In genomic region chr1:216350186-216350585, GRCh38 we compare ENCODE assay signal across 29 cellular contexts.
"Had no signal": no experiment of that assay in that cellular context is flagged by ENCODE, and none has a peak within 500 bp of the region (broad histone marks: within the 10 kb centered on the region; RNA-seq: fewer than 3 reads in every experiment).

No MANE protein-coding gene starts in this region.

- H3K4me1 Mint-ChIP-seq: stimulated activated effector memory CD8-positive, alpha-beta T cell treated with anti-CD3 and anti-CD28 coated beads, Interleukin-12 subunit alpha, Interleukin-12 subunit beta, amount 100 ng/mL, for 72 hours; stimulated activated memory B cell treated with anti-CD40 and anti-IgM and Interleukin-4, amounts not matched to agents 10 μg/mL and 1 μg/mL and 100 μg/mL, for 72 hours; stimulated activated naive B cell treated with anti-CD40 and anti-IgM and Interleukin-4, amounts not matched to agents 10 μg/mL and 1 μg/mL and 100 μg/mL, for 72 hours; stimulated activated naive CD8-positive, alpha-beta T cell treated with anti-CD3 and anti-CD28 coated beads, Interleukin-15, amount 100 ng/mL, for 72 hours had no signal

- H3K9me3 Mint-ChIP-seq: stimulated activated effector memory CD8-positive, alpha-beta T cell treated with anti-CD3 and anti-CD28 coated beads, Interleukin-12 subunit alpha, Interleukin-12 subunit beta, amount 100 ng/mL, for 72 hours; stimulated activated memory B cell treated with anti-CD40 and anti-IgM and Interleukin-4, amounts not matched to agents 10 μg/mL and 1 μg/mL and 100 μg/mL, for 72 hours; stimulated activated naive B cell treated with anti-CD40 and anti-IgM and Interleukin-4, amounts not matched to agents 10 μg/mL and 1 μg/mL and 100 μg/mL, for 72 hours; type B pancreatic cell had no signal

- H3K4me3 Mint-ChIP-seq: stimulated activated effector memory CD8-positive, alpha-beta T cell treated with anti-CD3 and anti-CD28 coated beads, Interleukin-12 subunit alpha, Interleukin-12 subunit beta, amount 100 ng/mL, for 72 hours; stimulated activated memory B cell treated with anti-CD40 and anti-IgM and Interleukin-4, amounts not matched to agents 10 μg/mL and 1 μg/mL and 100 μg/mL, for 72 hours; stimulated activated naive B cell treated with anti-CD40 and anti-IgM and Interleukin-4, amounts not matched to agents 10 μg/mL and 1 μg/mL and 100 μg/mL, for 72 hours; stimulated activated naive CD8-positive, alpha-beta T cell treated with anti-CD3 and anti-CD28 coated beads, Interleukin-15, amount 100 ng/mL, for 72 hours; stimulated activated naive CD8-positive, alpha-beta T cell treated with anti-CD3 and anti-CD28 coated beads, Interleukin-15, Interleukin-2, amounts not matched to agents 100 ng/mL and 50 ng/mL, for 24 hours; type B pancreatic cell had no signal

- H3K9me3 ChIP-seq: stomach, suprapubic skin, testis, thoracic aorta, thyroid gland, tibial artery, transverse colon, upper lobe of left lung, upper lobe of right lung, uterus, vagina had no signal

- H3K27ac Mint-ChIP-seq: stimulated activated effector memory CD8-positive, alpha-beta T cell treated with anti-CD3 and anti-CD28 coated beads, Interleukin-12 subunit alpha, Interleukin-12 subunit beta, amount 100 ng/mL, for 72 hours; stimulated activated memory B cell treated with anti-CD40 and anti-IgM and Interleukin-4, amounts not matched to agents 10 μg/mL and 1 μg/mL and 100 μg/mL, for 72 hours; stimulated activated naive B cell treated with anti-CD40 and anti-IgM and Interleukin-4, amounts not matched to agents 10 μg/mL and 1 μg/mL and 100 μg/mL, for 72 hours; stimulated activated naive CD8-positive, alpha-beta T cell treated with anti-CD3 and anti-CD28 coated beads, Interleukin-15, amount 100 ng/mL, for 72 hours; stimulated activated naive CD8-positive, alpha-beta T cell treated with anti-CD3 and anti-CD28 coated beads, Interleukin-15, Interleukin-2, amounts not matched to agents 100 ng/mL and 50 ng/mL, for 24 hours; type B pancreatic cell had no signal

- H3K27ac ChIP-seq: stomach, suprapubic skin, testis, thoracic aorta, thyroid gland, tibial artery, tibial nerve, transverse colon, upper lobe of left lung, upper lobe of right lung, uterus, vagina had no signal

- H3K36me3 ChIP-seq: stomach, suprapubic skin, thoracic aorta, thyroid gland, tibial artery, tibial nerve, transverse colon, upper lobe of left lung, upper lobe of right lung, uterus, vagina had no signal

- FAIRE-seq: urothelium cell line had no signal

- ATAC-seq: stimulated activated effector memory CD8-positive, alpha-beta T cell treated with anti-CD3 and anti-CD28 coated beads, Interleukin-12 subunit alpha, Interleukin-12 subunit beta, amount 100 ng/mL, for 72 hours; stimulated activated memory B cell treated with anti-CD40 and anti-IgM and Interleukin-4, amounts not matched to agents 10 μg/mL and 1 μg/mL and 100 μg/mL, for 72 hours; stimulated activated naive B cell treated with anti-CD40 and anti-IgM and Interleukin-4, amounts not matched to agents 10 μg/mL and 1 μg/mL and 100 μg/mL, for 72 hours; stimulated activated naive CD8-positive, alpha-beta T cell treated with anti-CD3 and anti-CD28 coated beads, Interleukin-15, amount 100 ng/mL, for 72 hours; stimulated activated naive CD8-positive, alpha-beta T cell treated with anti-CD3 and anti-CD28 coated beads, Interleukin-15, Interleukin-2, amounts not matched to agents 100 U/mL and 50 U/mL, for 24 hours; upper lobe of right lung had no signal

- H3K36me3 Mint-ChIP-seq: stimulated activated effector memory CD8-positive, alpha-beta T cell treated with anti-CD3 and anti-CD28 coated beads, Interleukin-12 subunit alpha, Interleukin-12 subunit beta, amount 100 ng/mL, for 72 hours; stimulated activated memory B cell treated with anti-CD40 and anti-IgM and Interleukin-4, amounts not matched to agents 10 μg/mL and 1 μg/mL and 100 μg/mL, for 72 hours; stimulated activated naive B cell treated with anti-CD40 and anti-IgM and Interleukin-4, amounts not matched to agents 10 μg/mL and 1 μg/mL and 100 μg/mL, for 72 hours; type B pancreatic cell had no signal

- DNase-seq: stimulated activated CD4-positive, alpha-beta T cell treated with anti-CD3 and anti-CD28 coated beads, Interleukin-2, amount 100 ng/mL, for 48 hours; stimulated activated CD4-positive, alpha-beta T cell treated with anti-CD3 and anti-CD28 coated beads, Interleukin-4, amount 100 ng/mL, for 1 hour; stimulated activated CD4-positive, alpha-beta T cell treated with anti-CD3 and anti-CD28 coated beads, Interleukin-4, amount 100 ng/mL, for 24 hours; stimulated activated CD4-positive, alpha-beta T cell treated with anti-CD3 and anti-CD28 coated beads, Interleukin-4, amount 100 ng/mL, for 4 hours; stimulated activated CD8-positive, alpha-beta memory T cell treated with anti-CD3 and anti-CD28 coated beads, Interleukin-4, amount 100 ng/mL, for 48 hours; stimulated activated naive B cell treated with anti-CD40 and anti-IgM and Interleukin-4, amounts not matched to agents 10 μg/mL and 1 μg/mL and 100 μg/mL, for 72 hours; stimulated activated naive CD4-positive, alpha-beta T cell; stimulated activated naive CD4-positive, alpha-beta T cell treated with Interleukin-2 at 50 U/mL for 16 hours; stimulated activated naive CD8-positive, alpha-beta T cell treated with anti-CD3 and anti-CD28 coated beads, Interleukin-15, amount 100 ng/mL, for 72 hours; stimulated activated naive CD8-positive, alpha-beta T cell treated with anti-CD3 and anti-CD28 coated beads, Interleukin-15, Interleukin-2, amounts not matched to agents 100 U/mL and 50 U/mL, for 24 hours; stomach; substantia nigra; testis; thyroid gland; tibial artery; transverse colon; trophoblast cell; upper lobe of left lung; upper lobe of right lung; uterus had no signal

- H3K4me3 ChIP-seq: stomach, suprapubic skin, testis, thoracic aorta, thyroid gland, tibial artery, tibial nerve, transverse colon, upper lobe of left lung, upper lobe of right lung, uterus, vagina had no signal

- H3K27me3 ChIP-seq: stomach, suprapubic skin, testis, thyroid gland, tibial artery, tibial nerve, transverse colon, upper lobe of left lung, upper lobe of right lung, uterus, vagina had no signal

- H3K4me1 ChIP-seq: stomach, suprapubic skin, testis, thyroid gland, tibial artery, tibial nerve, transverse colon, upper lobe of left lung, upper lobe of right lung, uterus, vagina had no signal

- H3K27me3 Mint-ChIP-seq: stimulated activated memory B cell treated with anti-CD40 and anti-IgM and Interleukin-4, amounts not matched to agents 10 μg/mL and 1 μg/mL and 100 μg/mL, for 72 hours; stimulated activated naive B cell treated with anti-CD40 and anti-IgM and Interleukin-4, amounts not matched to agents 10 μg/mL and 1 μg/mL and 100 μg/mL, for 72 hours; stimulated activated naive CD8-positive, alpha-beta T cell treated with anti-CD3 and anti-CD28 coated beads, Interleukin-15, amount 100 ng/mL, for 72 hours; stimulated activated naive CD8-positive, alpha-beta T cell treated with anti-CD3 and anti-CD28 coated beads, Interleukin-15, Interleukin-2, amounts not matched to agents 100 ng/mL and 50 ng/mL, for 24 hours; type B pancreatic cell had no signal
